Comparison of ENCODE assay signal across 8 cellular contexts in the genomic region with DNA sequence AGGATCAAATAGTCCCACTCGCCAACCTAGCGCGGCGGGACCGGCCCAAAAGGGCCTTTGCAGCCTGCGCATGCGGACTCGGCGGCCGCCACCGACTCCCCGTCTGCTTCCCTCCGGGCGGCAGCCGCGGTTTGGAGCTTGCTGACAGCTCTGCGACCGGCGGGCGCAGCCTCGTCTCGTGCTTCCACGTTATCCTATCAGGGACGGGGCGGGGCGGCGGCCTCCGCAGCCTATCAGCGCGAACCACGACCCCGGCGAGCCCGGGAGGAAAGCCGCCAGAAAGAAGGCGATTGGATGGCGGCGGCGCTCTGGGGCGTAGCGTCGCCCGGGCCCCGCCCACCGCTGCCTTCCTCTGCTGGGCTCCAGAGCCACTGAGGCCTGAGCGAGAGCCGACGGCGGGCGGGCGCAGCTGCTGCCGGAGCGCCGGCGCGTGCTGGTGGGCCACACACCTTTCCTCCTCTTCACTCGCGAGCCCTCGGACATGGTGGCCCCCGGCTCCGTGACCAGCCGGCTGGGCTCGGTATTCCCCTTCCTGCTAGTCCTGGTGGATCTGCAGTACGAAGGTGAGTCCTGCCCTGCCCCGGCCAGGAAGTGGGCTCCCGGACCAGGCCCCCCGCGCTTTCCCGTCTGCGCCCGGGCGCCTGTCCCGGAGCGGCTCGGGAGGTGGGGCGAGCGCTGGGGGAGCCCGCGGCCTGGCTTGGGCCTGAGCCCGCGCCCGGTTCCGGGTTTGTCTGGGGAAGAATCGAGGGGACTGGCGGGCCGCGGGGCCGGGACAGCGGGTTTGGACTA. TPM values are rescaled to one million over a fixed set of nuclear protein-coding genes. Genes with fewer than 3 reads are reported as not detected.
DNase-seq lines count a peak whose midpoint lies in the region; ATAC-seq and TF ChIP-seq lines count a peak whose summit lies in the region.

A gene with protein sequence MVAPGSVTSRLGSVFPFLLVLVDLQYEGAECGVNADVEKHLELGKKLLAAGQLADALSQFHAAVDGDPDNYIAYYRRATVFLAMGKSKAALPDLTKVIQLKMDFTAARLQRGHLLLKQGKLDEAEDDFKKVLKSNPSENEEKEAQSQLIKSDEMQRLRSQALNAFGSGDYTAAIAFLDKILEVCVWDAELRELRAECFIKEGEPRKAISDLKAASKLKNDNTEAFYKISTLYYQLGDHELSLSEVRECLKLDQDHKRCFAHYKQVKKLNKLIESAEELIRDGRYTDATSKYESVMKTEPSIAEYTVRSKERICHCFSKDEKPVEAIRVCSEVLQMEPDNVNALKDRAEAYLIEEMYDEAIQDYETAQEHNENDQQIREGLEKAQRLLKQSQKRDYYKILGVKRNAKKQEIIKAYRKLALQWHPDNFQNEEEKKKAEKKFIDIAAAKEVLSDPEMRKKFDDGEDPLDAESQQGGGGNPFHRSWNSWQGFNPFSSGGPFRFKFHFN (plus strand): TSS at position 365 of the 789 bp plus-strand sequence. CDS start 117 bp downstream, at position 482.

- H3K27ac Mint-ChIP-seq in T-helper 17 cell (peak within 1 kb of the TSS; percentile 99), progenitor cell of endocrine pancreas (peak within 1 kb of the TSS; percentile 99)

- H3K27me3 Mint-ChIP-seq in T-helper 17 cell, result no peaks in the 10 kb centered on the region
- H3K27me3 Mint-ChIP-seq in progenitor cell of endocrine pancreas, result no peaks in the 10 kb centered on the region

- H3K4me3 Mint-ChIP-seq in T-helper 17 cell, result peak within 1 kb of the TSS; percentile 99
- peak within 1 kb of the TSS; percentile 91 for H3K4me3 Mint-ChIP-seq in progenitor cell of endocrine pancreas (ENCODE audit: low read depth)

- H3K9me3 Mint-ChIP-seq in progenitor cell of endocrine pancreas (ENCODE audit: low read depth), result peaks cover 2% of the 10 kb centered on the region

- TF ChIP-seq CTCF in progenitor cell of endocrine pancreas (IDR thresholded peaks at IDR 0.05; ENCODE audit: unreplicated experiment), result no peak

- H3K9me3 ChIP-seq in T-helper 17 cell (ENCODE audit: control insufficient read depth, low read length, poor library complexity, severe bottlenecking), result peaks cover 3% of the 10 kb centered on the region

- peak; percentile 96 for DNase-seq in NCI-H1694 treated with DMSO at 0.1 percent for 48 hours (lab: John Stamatoyannopoulos, UW)
- DNase-seq in T-helper 17 cell, result peak; percentile 97 to 98 (median 98)
- peak; percentile 80 to 99 (median 97) for DNase-seq in amygdala (lab: John Stamatoyannopoulos, UW)
- DNase-seq in left cardiac atrium, result peak; percentile 100
- DNase-seq in progenitor cell of endocrine pancreas (ENCODE audit: low spot score, unreplicated experiment), result peak; percentile 98
- peak; percentile 99 for DNase-seq in ureter (ENCODE audit: low spot score)

- peak; percentile 94 for TF ChIP-seq POLR2A in GM15510 (IDR thresholded peaks at IDR 0.05; ENCODE audit: borderline replicate concordance, extremely low read depth, insufficient read length)

- ATAC-seq in HG02885 (IDR thresholded peaks at IDR 0.05; ENCODE audit: poor library complexity, unreplicated experiment), result peak; percentile 92
- peak; percentile 94 for ATAC-seq in T-helper 17 cell
- ATAC-seq in left cardiac atrium, result peak; percentile 98

- intact Hi-C loops in left cardiac atrium (cut with DNase I), result no loop called here

- peaks cover 43% of the 10 kb centered on the region for H3K4me1 Mint-ChIP-seq in T-helper 17 cell
- H3K4me1 Mint-ChIP-seq in progenitor cell of endocrine pancreas (ENCODE audit: low read depth), result peaks cover 44% of the 10 kb centered on the region

- H3K36me3 Mint-ChIP-seq in T-helper 17 cell (ENCODE audit: low read depth) (peaks cover 7% of the 10 kb centered on the region), progenitor cell of endocrine pancreas (ENCODE audit: insufficient read depth) (peaks cover 5% of the 10 kb centered on the region)

RNA-seq across cellular contexts. Expression of the gene that starts here (rescaled TPM):
- 10 to 100 TPM; 20.8 to 24.5 TPM for total RNA-seq in T-helper 17 cell
- total RNA-seq in left cardiac atrium, result 10 to 100 TPM; 37.2 to 45.7 TPM
- total RNA-seq in progenitor cell of endocrine pancreas, result 30.9 and 31.7 TPM in 2 replicates
- total RNA-seq in ureter, result 56.5 TPM

Comparison
In these comparisons a context has a peak if more than half of its experiments do, and no peak if none do; other contexts are left out.
1. Peak in every context shown above with its lines: DNase-seq and ATAC-seq.